Comparison of ENCODE assay signal across 8 cellular contexts in genomic region chr22:38177926-38178604, GRCh38. TPM values are rescaled to one million over a fixed set of nuclear protein-coding genes. Genes with fewer than 3 reads are reported as not detected.
A peak's percentile ranks its signal among the peaks of the same experiment; 100 is the strongest.
DNase-seq lines count a peak whose midpoint lies in the region; ATAC-seq and TF ChIP-seq lines count a peak whose summit lies in the region.

No MANE protein-coding gene starts in this region.

- H3K9me3 Mint-ChIP-seq in mesothelial cell of epicardium: no peaks in the 10 kb centered on the region

- DNase-seq in GM04503 (ENCODE audit: low read depth): peak; percentile 88
- DNase-seq in NCI-H748 treated with DMSO at 0.1 percent for 48 hours (lab: John Stamatoyannopoulos, UW): peak; percentile 33
- peak; percentile 87 to 93 for DNase-seq in dermis microvascular lymphatic vessel endothelial cell (ENCODE audit: low read depth in 2 of 2)
- no peak for DNase-seq in mesothelial cell of epicardium (ENCODE audit: low spot score in 2 of 2, unreplicated experiment in 2 of 2)
- DNase-seq in NCI-H2227 treated with DMSO at 0.1 percent for 48 hours (lab: John Stamatoyannopoulos, UW): no peak
- DNase-seq in GM13977 (ENCODE audit: low spot score): no peak

- H3K36me3 Mint-ChIP-seq in mesothelial cell of epicardium: no peaks in the 10 kb centered on the region

- in situ Hi-C loops in GM13977 (cut with MboI; ENCODE audit: low pct_unique_long_range_greater_than_20kb, low sequenced_read_pairs, unreplicated experiment): no loop called here

- H3K27ac Mint-ChIP-seq in mesothelial cell of epicardium: peak overlapping the region; percentile 93

- peaks cover 36% of the 10 kb centered on the region for H3K4me1 Mint-ChIP-seq in mesothelial cell of epicardium

- no peak for ATAC-seq in HG03521 (IDR thresholded peaks at IDR 0.05; ENCODE audit: unreplicated experiment)
- no peak for ATAC-seq in HG03159 (IDR thresholded peaks at IDR 0.05; ENCODE audit: unreplicated experiment)

- H3K27me3 Mint-ChIP-seq in mesothelial cell of epicardium (ENCODE audit: low read depth): no peaks in the 10 kb centered on the region

- no peak for TF ChIP-seq CTCF in mesothelial cell of epicardium (IDR thresholded peaks at IDR 0.05; ENCODE audit: unreplicated experiment)
- TF ChIP-seq CTCF in GM13977 (IDR thresholded peaks at IDR 0.05; ENCODE audit: extremely low read depth, insufficient read depth, missing control alignments): no peak

- no peak overlapping the region for H3K4me3 Mint-ChIP-seq in mesothelial cell of epicardium

RNA-seq across cellular contexts. Expression of gene PLA2G6, which starts 3.6 kb away (rescaled TPM):
- total RNA-seq in dermis microvascular lymphatic vessel endothelial cell: 1.5 and 3.5 TPM in 2 replicates
- 88.2 to 91.9 TPM (median 88.6 TPM) in 3 replicates for total RNA-seq in mesothelial cell of epicardium

RNA-seq across cellular contexts. Expression of gene MAFF, which starts 23.7 kb away (rescaled TPM):
- total RNA-seq in dermis microvascular lymphatic vessel endothelial cell (34.9 and 122 TPM in 2 replicates), mesothelial cell of epicardium (33.4 to 35.3 TPM (median 34.1 TPM) in 3 replicates)

Comparison
In these comparisons a context has a peak if more than half of its experiments do, and no peak if none do; other contexts are left out.
1. DNase-seq: peak in GM04503 (single experiment), NCI-H748 treated with DMSO at 0.1 percent for 48 hours (single experiment) and dermis microvascular lymphatic vessel endothelial cell (2 of 2); none in mesothelial cell of epicardium (0 of 2), NCI-H2227 treated with DMSO at 0.1 percent for 48 hours (single experiment) and GM13977 (single experiment).
2. RNA of gene PLA2G6, which starts 3.6 kb away (total RNA-seq): 88.2 to 91.9 TPM in mesothelial cell of epicardium; 1.5 to 3.5 TPM in dermis microvascular lymphatic vessel endothelial cell; every median in the first group is over 10 times any median in the second.